ENCODE assay signal across 16 cellular contexts in genomic region chr6:77425676-77426075, GRCh38. TPM values are rescaled to one million over a fixed set of nuclear protein-coding genes. Genes with fewer than 3 reads are reported as not detected.
"Had no signal": no experiment of that assay in that cellular context is flagged by ENCODE, and none has a peak within 500 bp of the region (broad histone marks: within the 10 kb centered on the region; RNA-seq: fewer than 3 reads in every experiment).

No MANE protein-coding gene starts in this region.

- DNase-seq: activated CD4-positive, alpha-beta memory T cell treated with anti-CD3 and anti-CD28 coated beads for 36 hours; activated CD4-positive, alpha-beta T cell treated with anti-CD3 and anti-CD28 coated beads for 36 hours; activated CD8-positive, alpha-beta memory T cell treated with anti-CD3 and anti-CD28 coated beads, Interleukin-2, amount 10 ng/mL, durations not matched to agents 7 days and 5 days; activated naive CD4-positive, alpha-beta T cell treated with anti-CD3 and anti-CD28 coated beads, Interleukin-2, amount 10 ng/mL, durations not matched to agents 7 days and 5 days; activated T-cell treated with anti-CD3 and anti-CD28 coated beads, Interleukin-2, amount 50 U/mL, for 1 hour; body of pancreas; cerebellar nuclear complex; islet precursor cell; psoas muscle; stimulated activated CD4-positive, alpha-beta T cell treated with anti-CD3 and anti-CD28 coated beads, Interleukin-12 subunit alpha, Interleukin-12 subunit beta, amount 100 ng/mL, for 4 hours; stimulated activated CD4-positive, alpha-beta T cell treated with anti-CD3 and anti-CD28 coated beads, Interleukin-2, amount 100 ng/mL, for 24 hours; stomach; T-helper 2 cell had no signal

- H3K27ac ChIP-seq: body of pancreas, psoas muscle, stomach had no signal

- H3K36me3 ChIP-seq: gastroesophageal sphincter, stomach, thoracic aorta had no signal

- H3K9me3 ChIP-seq: body of pancreas, gastroesophageal sphincter, psoas muscle, stomach, thoracic aorta had no signal

- H3K4me1 ChIP-seq: body of pancreas, psoas muscle had no signal

- H3K27me3 ChIP-seq: body of pancreas, gastroesophageal sphincter, stomach had no signal

- H3K4me3 ChIP-seq: body of pancreas, gastroesophageal sphincter, psoas muscle, stomach, thoracic aorta had no signal

RNA-seq across cellular contexts. Expression of gene HTR1B, which starts 37.6 kb away (rescaled TPM):
- total RNA-seq: activated CD4-positive, alpha-beta memory T cell treated with anti-CD3 and anti-CD28 coated beads for 36 hours; activated CD4-positive, alpha-beta T cell treated with anti-CD3 and anti-CD28 coated beads for 36 hours; activated CD8-positive, alpha-beta memory T cell treated with anti-CD3 and anti-CD28 coated beads, Interleukin-2, amount 10 ng/mL, durations not matched to agents 7 days and 5 days; activated T-helper 2 cell treated with anti-CD3 and anti-CD28 coated beads, Interferon-gamma antibody, Interleukin-2, Interleukin-4, amounts not matched to agents 10 μg/mL and 5 μg/mL and 100 μg/mL, durations not matched to agents 14 hours and 24 hours and 36 hours; psoas muscle had no signal
